In genomic region chr11:71863978-71864627, GRCh38 we compare ENCODE assay signal across 1 cellular context.
A peak's percentile ranks its signal among the peaks of the same experiment; 100 is the strongest.
TF ChIP-seq lines count a peak whose summit lies in the region.

No MANE protein-coding gene starts in this region.

TF ChIP-seq in H1, 55 proteins besides CTCF, POLR2A, EP300 and RAD21:
- TF ChIP-seq TEAD4 (IDR thresholded peaks at IDR 0.05; ENCODE audit: low read depth, low read length) = 0 out of 2 replicates have a peak, but pooled peaks have one; percentile 58
- peak; percentile 6; the same call in 1 of the 2 replicates for TF ChIP-seq USF2 (IDR thresholded peaks at IDR 0.05; ENCODE audit: low read length)
- peak; percentile 40; the same call in 1 of the 2 replicates for TF ChIP-seq MAFK (IDR thresholded peaks at IDR 0.05; ENCODE audit: low read depth, low read length)
